11 cellular contexts compared by ENCODE assay signal in genomic region chr17:47999612-48000011, GRCh38. TPM values are rescaled to one million over a fixed set of nuclear protein-coding genes. Genes with fewer than 3 reads are reported as not detected.
DNase-seq lines count a peak whose midpoint lies in the region; ATAC-seq and TF ChIP-seq lines count a peak whose summit lies in the region.
"Had no signal": no experiment of that assay in that cellular context is flagged by ENCODE, and none has a peak within 500 bp of the region (broad histone marks: within the 10 kb centered on the region; RNA-seq: fewer than 3 reads in every experiment).

No MANE protein-coding gene starts in this region.

- intact Hi-C loops in activated CD4-positive, alpha-beta T cell treated with anti-CD3 and anti-CD28 coated beads for 36 hours (cut with DNase I, micrococcal nuclease): no loop called here

- POLR2A ChIA-PET in activated CD4-positive, alpha-beta T cell treated with anti-CD3 and anti-CD28 coated beads for 36 hours (lab: Charles Lee): interaction anchor here (0.6 kb wide), 1 partner anchor 10 kb away, joined by 3 read pairs; no protein-coding TSS in a partner anchor

- CTCF ChIA-PET in activated CD4-positive, alpha-beta T cell treated with anti-CD3 and anti-CD28 coated beads for 36 hours (lab: Charles Lee): interaction anchor here (0.6 to 2.9 kb wide), 8 partner anchors 11 to 260 kb away, joined by 3 to 11 read pairs (median 3); no protein-coding TSS in a partner anchor

- no peak overlapping the region for H3K4me3 Mint-ChIP-seq in activated CD4-positive, alpha-beta T cell treated with anti-CD3 and anti-CD28 coated beads for 36 hours
- no peak overlapping the region for H3K4me3 Mint-ChIP-seq in activated naive CD8-positive, alpha-beta T cell treated with anti-CD3 and anti-CD28 coated beads, Interleukin-2, amount 50 U/mL, for 24 hours
- peak overlapping the region; percentile 84 for H3K4me3 Mint-ChIP-seq in neural crest cell
- H3K4me3 Mint-ChIP-seq in T-helper 2 cell treated with Interferon-gamma antibody and Interleukin-4, amounts not matched to agents 5 μg/mL and 100 μg/mL, for 36 hours: no peak overlapping the region

- H3K9me3 Mint-ChIP-seq in activated CD4-positive, alpha-beta T cell treated with anti-CD3 and anti-CD28 coated beads for 36 hours (ENCODE audit: low read depth): no peaks in the 10 kb centered on the region
- no peaks in the 10 kb centered on the region for H3K9me3 Mint-ChIP-seq in activated naive CD8-positive, alpha-beta T cell treated with anti-CD3 and anti-CD28 coated beads, Interleukin-2, amount 50 U/mL, for 24 hours
- H3K9me3 Mint-ChIP-seq in neural crest cell: no peaks in the 10 kb centered on the region
- no peaks in the 10 kb centered on the region for H3K9me3 Mint-ChIP-seq in T-helper 2 cell treated with Interferon-gamma antibody and Interleukin-4, amounts not matched to agents 5 μg/mL and 100 μg/mL, for 36 hours

- no peaks in the 10 kb centered on the region for H3K36me3 Mint-ChIP-seq in activated CD4-positive, alpha-beta T cell treated with anti-CD3 and anti-CD28 coated beads for 36 hours (ENCODE audit: low read depth)
- H3K36me3 Mint-ChIP-seq in activated naive CD8-positive, alpha-beta T cell treated with anti-CD3 and anti-CD28 coated beads, Interleukin-2, amount 50 U/mL, for 24 hours (ENCODE audit: low read depth): no peaks in the 10 kb centered on the region
- H3K36me3 Mint-ChIP-seq in neural crest cell (ENCODE audit: low read depth): peaks cover 3% of the 10 kb centered on the region
- H3K36me3 Mint-ChIP-seq in T-helper 2 cell treated with Interferon-gamma antibody and Interleukin-4, amounts not matched to agents 5 μg/mL and 100 μg/mL, for 36 hours (ENCODE audit: low read depth): no peaks in the 10 kb centered on the region

- peaks cover 7% of the 10 kb centered on the region for H3K4me1 Mint-ChIP-seq in activated CD4-positive, alpha-beta T cell treated with anti-CD3 and anti-CD28 coated beads for 36 hours
- no peaks in the 10 kb centered on the region for H3K4me1 Mint-ChIP-seq in activated naive CD8-positive, alpha-beta T cell treated with anti-CD3 and anti-CD28 coated beads, Interleukin-2, amount 50 U/mL, for 24 hours
- H3K4me1 Mint-ChIP-seq in neural crest cell: peaks cover 77% of the 10 kb centered on the region
- H3K4me1 Mint-ChIP-seq in T-helper 2 cell treated with Interferon-gamma antibody and Interleukin-4, amounts not matched to agents 5 μg/mL and 100 μg/mL, for 36 hours (ENCODE audit: low read depth): peaks cover 4% of the 10 kb centered on the region

- peak; percentile 18 for DNase-seq in activated CD4-positive, alpha-beta T cell treated with anti-CD3 and anti-CD28 coated beads for 36 hours
- no peak for DNase-seq in activated CD4-positive, alpha-beta T cell treated with anti-CD3 and anti-CD28 coated beads, Interleukin-2, amount 50 U/mL, for 1 hour
- DNase-seq in HuH-7 (ENCODE audit: low spot score) (peak; percentile 55), neural crest cell (ENCODE audit: low read depth, low spot score) (no peak), NCI-H2171 (lab: John Stamatoyannopoulos, UW) (no peak)
- no peak for DNase-seq in activated naive CD8-positive, alpha-beta T cell treated with anti-CD3 and anti-CD28 coated beads, Interleukin-2, amount 50 U/mL, for 24 hours
- DNase-seq in T-helper 2 cell treated with Interferon-gamma antibody and Interleukin-4, amounts not matched to agents 5 μg/mL and 100 μg/mL, for 36 hours (ENCODE audit: low spot score): no peak
- DNase-seq: BE2C, cortex of kidney, NCI-H1930 had no signal

- peak; percentile 72 for ATAC-seq in activated CD4-positive, alpha-beta T cell treated with anti-CD3 and anti-CD28 coated beads for 36 hours
- ATAC-seq in activated naive CD8-positive, alpha-beta T cell treated with anti-CD3 and anti-CD28 coated beads, Interleukin-2, amount 50 U/mL, for 24 hours: peak; percentile 24
- no peak for ATAC-seq in HG02852 (IDR thresholded peaks at IDR 0.05; ENCODE audit: unreplicated experiment)

- H3K27me3 Mint-ChIP-seq in activated CD4-positive, alpha-beta T cell treated with anti-CD3 and anti-CD28 coated beads for 36 hours: peaks cover 12% of the 10 kb centered on the region
- peaks cover 15% of the 10 kb centered on the region for H3K27me3 Mint-ChIP-seq in activated naive CD8-positive, alpha-beta T cell treated with anti-CD3 and anti-CD28 coated beads, Interleukin-2, amount 50 U/mL, for 24 hours
- peaks cover 7% of the 10 kb centered on the region for H3K27me3 Mint-ChIP-seq in neural crest cell (ENCODE audit: low read depth)
- H3K27me3 Mint-ChIP-seq in T-helper 2 cell treated with Interferon-gamma antibody and Interleukin-4, amounts not matched to agents 5 μg/mL and 100 μg/mL, for 36 hours (ENCODE audit: low read depth): peaks cover 16% of the 10 kb centered on the region

- TF ChIP-seq CTCF in neural crest cell (conservative IDR thresholded peaks at IDR 0.05): no peak

- H3K27ac Mint-ChIP-seq in activated CD4-positive, alpha-beta T cell treated with anti-CD3 and anti-CD28 coated beads for 36 hours: no peak overlapping the region
- no peak overlapping the region for H3K27ac Mint-ChIP-seq in activated naive CD8-positive, alpha-beta T cell treated with anti-CD3 and anti-CD28 coated beads, Interleukin-2, amount 50 U/mL, for 24 hours
- peak overlapping the region; percentile 89 for H3K27ac Mint-ChIP-seq in neural crest cell (ENCODE audit: unreplicated experiment)
- no peak overlapping the region for H3K27ac Mint-ChIP-seq in T-helper 2 cell treated with Interferon-gamma antibody and Interleukin-4, amounts not matched to agents 5 μg/mL and 100 μg/mL, for 36 hours

RNA-seq across cellular contexts. Expression of gene CDK5RAP3, which starts 28.7 kb away (rescaled TPM):
- 100 to 1,000 TPM; 147 to 156 TPM for total RNA-seq in activated CD4-positive, alpha-beta T cell treated with anti-CD3 and anti-CD28 coated beads for 36 hours
- total RNA-seq in neural crest cell: 285 and 301 TPM in 2 replicates

RNA-seq across cellular contexts. Expression of gene COPZ2, which starts 38.0 kb away (rescaled TPM):
- 1 to 10 TPM; 3.6 to 4.1 TPM for total RNA-seq in activated CD4-positive, alpha-beta T cell treated with anti-CD3 and anti-CD28 coated beads for 36 hours
- total RNA-seq in neural crest cell: 4.0 and 4.1 TPM in 2 replicates

RNA-seq across cellular contexts. Expression of gene PRR15L, which starts 41.9 kb away (rescaled TPM):
- total RNA-seq in activated CD4-positive, alpha-beta T cell treated with anti-CD3 and anti-CD28 coated beads for 36 hours: not detected
- total RNA-seq in neural crest cell: not detected in 2 replicates

RNA-seq across cellular contexts. Expression of gene NFE2L1, which starts 48.5 kb away (rescaled TPM):
- 100 to 1,000 TPM; 100 to 127 TPM for total RNA-seq in activated CD4-positive, alpha-beta T cell treated with anti-CD3 and anti-CD28 coated beads for 36 hours
- total RNA-seq in neural crest cell: 121 and 131 TPM in 2 replicates

RNA-seq across cellular contexts. Expression of gene PNPO, which starts 58.2 kb away (rescaled TPM):
- total RNA-seq in activated CD4-positive, alpha-beta T cell treated with anti-CD3 and anti-CD28 coated beads for 36 hours: 10 to 100 TPM; 29.7 to 41.0 TPM
- 7.1 and 7.5 TPM in 2 replicates for total RNA-seq in neural crest cell

Comparison
In these comparisons a context has a peak if more than half of its experiments do, and no peak if none do; other contexts are left out.
1. DNase-seq: peak in activated CD4-positive, alpha-beta T cell treated with anti-CD3 and anti-CD28 coated beads for 36 hours (single experiment) and HuH-7 (single experiment); none in activated CD4-positive, alpha-beta T cell treated with anti-CD3 and anti-CD28 coated beads, Interleukin-2, amount 50 U/mL, for 1 hour (single experiment), activated naive CD8-positive, alpha-beta T cell treated with anti-CD3 and anti-CD28 coated beads, Interleukin-2, amount 50 U/mL, for 24 hours (single experiment), neural crest cell (single experiment), NCI-H2171 (single experiment) and T-helper 2 cell treated with Interferon-gamma antibody and Interleukin-4, amounts not matched to agents 5 μg/mL and 100 μg/mL, for 36 hours (single experiment).